1 cellular context compared by ENCODE assay signal in the genomic region with DNA sequence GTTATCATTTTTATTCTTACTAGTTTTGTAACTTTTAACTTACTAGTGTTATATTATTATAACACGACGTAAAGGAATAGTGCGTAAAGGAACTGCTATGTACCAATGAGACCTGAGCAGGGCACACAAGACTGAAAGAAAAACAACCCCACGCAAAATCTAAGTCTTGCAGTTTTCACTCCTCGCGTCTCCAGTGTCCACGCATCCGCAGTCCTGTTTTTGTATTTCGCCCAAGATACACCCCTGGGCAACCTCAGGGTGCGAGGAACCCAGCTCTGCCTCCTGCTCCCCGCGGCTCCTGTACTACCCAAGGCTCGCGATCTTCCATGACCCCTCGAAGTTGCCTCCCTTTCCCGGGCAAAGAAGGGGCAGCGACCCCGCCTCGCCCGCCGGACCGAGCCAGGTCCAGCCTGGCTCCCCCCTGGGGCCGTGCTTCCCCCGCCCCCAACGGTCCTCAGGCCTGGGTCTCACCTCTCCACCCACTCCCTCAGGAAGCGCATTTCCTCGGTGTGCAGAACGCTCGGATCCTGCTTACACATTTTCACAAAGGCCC.
TF ChIP-seq lines count a peak whose summit lies in the region.

No MANE protein-coding gene starts in this region.

TF ChIP-seq in PFSK-1, 5 proteins besides CTCF, POLR2A, EP300 and RAD21 (continued from another document):
- TF ChIP-seq, protein P1, sequence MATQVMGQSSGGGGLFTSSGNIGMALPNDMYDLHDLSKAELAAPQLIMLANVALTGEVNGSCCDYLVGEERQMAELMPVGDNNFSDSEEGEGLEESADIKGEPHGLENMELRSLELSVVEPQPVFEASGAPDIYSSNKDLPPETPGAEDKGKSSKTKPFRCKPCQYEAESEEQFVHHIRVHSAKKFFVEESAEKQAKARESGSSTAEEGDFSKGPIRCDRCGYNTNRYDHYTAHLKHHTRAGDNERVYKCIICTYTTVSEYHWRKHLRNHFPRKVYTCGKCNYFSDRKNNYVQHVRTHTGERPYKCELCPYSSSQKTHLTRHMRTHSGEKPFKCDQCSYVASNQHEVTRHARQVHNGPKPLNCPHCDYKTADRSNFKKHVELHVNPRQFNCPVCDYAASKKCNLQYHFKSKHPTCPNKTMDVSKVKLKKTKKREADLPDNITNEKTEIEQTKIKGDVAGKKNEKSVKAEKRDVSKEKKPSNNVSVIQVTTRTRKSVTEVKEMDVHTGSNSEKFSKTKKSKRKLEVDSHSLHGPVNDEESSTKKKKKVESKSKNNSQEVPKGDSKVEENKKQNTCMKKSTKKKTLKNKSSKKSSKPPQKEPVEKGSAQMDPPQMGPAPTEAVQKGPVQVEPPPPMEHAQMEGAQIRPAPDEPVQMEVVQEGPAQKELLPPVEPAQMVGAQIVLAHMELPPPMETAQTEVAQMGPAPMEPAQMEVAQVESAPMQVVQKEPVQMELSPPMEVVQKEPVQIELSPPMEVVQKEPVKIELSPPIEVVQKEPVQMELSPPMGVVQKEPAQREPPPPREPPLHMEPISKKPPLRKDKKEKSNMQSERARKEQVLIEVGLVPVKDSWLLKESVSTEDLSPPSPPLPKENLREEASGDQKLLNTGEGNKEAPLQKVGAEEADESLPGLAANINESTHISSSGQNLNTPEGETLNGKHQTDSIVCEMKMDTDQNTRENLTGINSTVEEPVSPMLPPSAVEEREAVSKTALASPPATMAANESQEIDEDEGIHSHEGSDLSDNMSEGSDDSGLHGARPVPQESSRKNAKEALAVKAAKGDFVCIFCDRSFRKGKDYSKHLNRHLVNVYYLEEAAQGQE (IDR thresholded peaks at IDR 0.05; ENCODE audit: insufficient read depth in 1 of 2, low read depth in 2 of 2, low read length in 2 of 2) = no peak
